ENCODE assay signal across 18 cellular contexts in the genomic region with DNA sequence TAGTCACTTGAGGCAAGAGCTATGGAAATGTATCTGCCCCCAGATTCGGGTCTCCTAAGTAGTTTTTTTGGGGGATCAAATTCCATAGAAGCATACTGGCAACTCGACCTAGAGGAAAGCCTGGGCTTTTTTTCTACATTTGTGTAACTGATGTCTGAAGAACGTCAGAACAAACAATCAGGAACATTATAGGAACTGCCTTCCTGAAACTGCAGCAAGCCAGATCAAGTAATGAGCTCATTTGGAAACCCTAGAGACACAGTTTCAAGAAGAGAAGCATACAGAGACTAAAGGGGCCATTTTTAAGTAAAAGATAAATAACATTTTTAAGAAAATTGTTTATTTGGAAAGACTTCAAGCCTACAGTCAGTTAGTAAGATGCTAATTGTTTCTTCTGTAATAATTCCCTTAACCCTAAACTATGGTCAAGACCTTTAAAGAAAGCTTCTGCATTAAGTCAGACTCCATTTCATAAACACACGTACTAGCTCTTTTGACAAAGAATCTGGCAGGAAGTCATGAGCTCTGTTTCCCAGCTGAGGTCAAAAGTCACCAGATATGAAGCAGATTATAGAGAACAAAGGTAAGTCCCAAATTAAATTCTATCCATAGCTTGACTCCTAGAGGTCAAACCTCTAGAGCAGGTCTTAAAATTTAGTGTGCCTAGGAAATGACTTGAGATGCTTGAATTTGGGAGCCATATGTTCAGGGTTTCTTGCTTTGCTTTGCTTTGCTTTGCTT.
"Had no signal": no experiment of that assay in that cellular context is flagged by ENCODE, and none has a peak within 500 bp of the region (broad histone marks: within the 10 kb centered on the region; RNA-seq: fewer than 3 reads in every experiment).

No MANE protein-coding gene starts in this region.

- H3K27me3 ChIP-seq: body of pancreas, cardiac muscle cell, hepatocyte, tibial artery had no signal

- H3K9me3 ChIP-seq: body of pancreas, left ventricle myocardium inferior, tibial artery had no signal

- DNase-seq: activated CD4-positive, alpha-beta T cell treated with anti-CD3 and anti-CD28 coated beads, Interleukin-2, amount 50 U/mL, for 1 hour; activated CD8-positive, alpha-beta T cell treated with anti-CD3 and anti-CD28 coated beads, Interleukin-2, amount 10 ng/mL, durations not matched to agents 7 days and 5 days; activated gamma-delta T cell; activated naive CD4-positive, alpha-beta T cell treated with anti-CD3 and anti-CD28 coated beads, Interleukin-2, amount 50 U/mL, for 16 hours; anterior cingulate cortex; body of pancreas; effector CD8-positive, alpha-beta T cell; foreskin melanocyte; glutamatergic neuron; immature natural killer cell; left ventricle myocardium inferior; mammary epithelial cell; naive thymus-derived CD8-positive, alpha-beta T cell; stimulated activated CD4-positive, alpha-beta T cell treated with anti-CD3 and anti-CD28 coated beads, Interleukin-12 subunit alpha, Interleukin-12 subunit beta, amount 100 ng/mL, for 4 hours; substantia nigra; tibial artery had no signal

- H3K27ac ChIP-seq: body of pancreas, cardiac muscle cell, hepatocyte, left ventricle myocardium inferior, tibial artery had no signal

- H3K36me3 ChIP-seq: cardiac muscle cell, left ventricle myocardium inferior, tibial artery had no signal

- H3K4me3 ChIP-seq: body of pancreas, cardiac muscle cell, hepatocyte, left ventricle myocardium inferior, tibial artery had no signal
